Comparison of ENCODE assay signal across 8 cellular contexts in genomic region chr9:1083325-1083913, GRCh38. TPM values are rescaled to one million over a fixed set of nuclear protein-coding genes. Genes with fewer than 3 reads are reported as not detected.
A peak's percentile ranks its signal among the peaks of the same experiment; 100 is the strongest.
DNase-seq lines count a peak whose midpoint lies in the region; ATAC-seq and TF ChIP-seq lines count a peak whose summit lies in the region.

No MANE protein-coding gene starts in this region.

- TF ChIP-seq POLR2A in heart left ventricle (IDR thresholded peaks at IDR 0.05) = no peak

- H3F3A ChIP-seq in GM23338 (replicated peaks; ENCODE audit: low read depth) = no peaks in the 10 kb centered on the region

- H3K4me1 ChIP-seq in GM23338 (ENCODE audit: insufficient read depth) (no peaks in the 10 kb centered on the region), heart left ventricle (no peaks in the 10 kb centered on the region)

- TF ChIP-seq CTCF in GM23338 (conservative IDR thresholded peaks at IDR 0.05; ENCODE audit: low read depth in 2 of 2) (no peak), heart left ventricle (IDR thresholded peaks at IDR 0.05) (no peak)

- H3K27me3 Mint-ChIP-seq in GM23338 (ENCODE audit: insufficient read depth, low read depth, poor library complexity) = peaks cover 4% of the 10 kb centered on the region

- H3K9me3 ChIP-seq in heart left ventricle = no peaks in the 10 kb centered on the region

- H2AFZ ChIP-seq in GM23338 = peak overlapping the region; percentile 64; the same call in 1 of the 2 replicates

- H3K36me3 Mint-ChIP-seq in GM23338 (ENCODE audit: low read depth) = no peaks in the 10 kb centered on the region

- ATAC-seq in GM23338 (peak; percentile 99), heart left ventricle (peak in 2 of 4 donors; percentile 72 to 76), sciatic nerve (peak; percentile 89), GM18861 (IDR thresholded peaks at IDR 0.05; ENCODE audit: unreplicated experiment) (no peak), HG02571 (IDR thresholded peaks at IDR 0.05; ENCODE audit: unreplicated experiment) (no peak)

- no peaks in the 10 kb centered on the region for H3K27me3 ChIP-seq in GM23338 (ENCODE audit: insufficient read depth)
- peaks cover 0 to 12% (median 0%) of the 10 kb centered on the region in 9 donors for H3K27me3 ChIP-seq in heart left ventricle

- H3K79me2 ChIP-seq in GM23338 (replicated peaks; ENCODE audit: insufficient read depth) = no peaks in the 10 kb centered on the region

- intact Hi-C loops in heart left ventricle (cut with DNase I) = loop anchor here in 1 of 10 donors (1.0 kb wide), 1 partner anchor 14 kb away; no protein-coding TSS in a partner anchor
- intact Hi-C loops in sciatic nerve (cut with DNase I) = no loop called here

- H3K4me1 Mint-ChIP-seq in GM23338 = peaks cover 6% of the 10 kb centered on the region; the same call in 2 of the 3 replicates

- DNase-seq in GM23338 (ENCODE audit: low spot score) (peak; percentile 72), NCI-H748 (lab: John Stamatoyannopoulos, UW; ENCODE audit: unreplicated experiment) (peak; percentile 78), heart left ventricle (peak in 4 of 5 donors; percentile 18 to 68 (median 26)), sciatic nerve (ENCODE audit: low spot score) (peak; percentile 64), DMS114 treated with DMSO at 0.1 percent for 48 hours (lab: John Stamatoyannopoulos, UW; ENCODE audit: unreplicated experiment) (no peak)
- DNase-seq in stimulated activated CD4-positive, alpha-beta T cell treated with anti-CD3 and anti-CD28 coated beads, Interleukin-2, amount 100 ng/mL, for 24 hours = no peak

- H4K20me1 ChIP-seq in GM23338 (replicated peaks; ENCODE audit: insufficient read depth) = no peaks in the 10 kb centered on the region

- H3K27ac Mint-ChIP-seq in GM23338 = no peak overlapping the region

- no peaks in the 10 kb centered on the region for H3K9me2 ChIP-seq in GM23338 (ENCODE audit: insufficient read depth)

- H3K4me2 ChIP-seq in GM23338 = peak overlapping the region; percentile 69

- H3K27ac ChIP-seq in GM23338 (ENCODE audit: low read depth) (no peak overlapping the region), heart left ventricle (no peak overlapping the region)

- H3K36me3 ChIP-seq in GM23338 (ENCODE audit: insufficient read depth) (no peaks in the 10 kb centered on the region), heart left ventricle (no peaks in the 10 kb centered on the region)

- H3K9me3 Mint-ChIP-seq in GM23338 = no peaks in the 10 kb centered on the region

- WGBS in heart left ventricle, 4 donors = 12 to 22% (median 14%) methylated on average over 13 of the region's 13 CpGs

- H3K4me3 Mint-ChIP-seq in GM23338 = peak overlapping the region; percentile 65; the same call in 2 of the 3 replicates

- H3K4me3 ChIP-seq in GM23338 (peak overlapping the region; percentile 46), heart left ventricle (peak overlapping the region in 9 of 12 donors; percentile 17 to 49 (median 36))

TF ChIP-seq in GM23338, 12 proteins besides CTCF, POLR2A, EP300 and RAD21:
- TF ChIP-seq STAT1 (IDR thresholded peaks at IDR 0.05; ENCODE audit: unreplicated experiment) = no peak
- no peak for TF ChIP-seq ZNF331 (CRISPR knock-in tag; IDR thresholded peaks at IDR 0.05; ENCODE audit: low read depth)
- TF ChIP-seq NANOG (IDR thresholded peaks at IDR 0.05; ENCODE audit: borderline replicate concordance) = no peak
- TF ChIP-seq, protein P1, sequence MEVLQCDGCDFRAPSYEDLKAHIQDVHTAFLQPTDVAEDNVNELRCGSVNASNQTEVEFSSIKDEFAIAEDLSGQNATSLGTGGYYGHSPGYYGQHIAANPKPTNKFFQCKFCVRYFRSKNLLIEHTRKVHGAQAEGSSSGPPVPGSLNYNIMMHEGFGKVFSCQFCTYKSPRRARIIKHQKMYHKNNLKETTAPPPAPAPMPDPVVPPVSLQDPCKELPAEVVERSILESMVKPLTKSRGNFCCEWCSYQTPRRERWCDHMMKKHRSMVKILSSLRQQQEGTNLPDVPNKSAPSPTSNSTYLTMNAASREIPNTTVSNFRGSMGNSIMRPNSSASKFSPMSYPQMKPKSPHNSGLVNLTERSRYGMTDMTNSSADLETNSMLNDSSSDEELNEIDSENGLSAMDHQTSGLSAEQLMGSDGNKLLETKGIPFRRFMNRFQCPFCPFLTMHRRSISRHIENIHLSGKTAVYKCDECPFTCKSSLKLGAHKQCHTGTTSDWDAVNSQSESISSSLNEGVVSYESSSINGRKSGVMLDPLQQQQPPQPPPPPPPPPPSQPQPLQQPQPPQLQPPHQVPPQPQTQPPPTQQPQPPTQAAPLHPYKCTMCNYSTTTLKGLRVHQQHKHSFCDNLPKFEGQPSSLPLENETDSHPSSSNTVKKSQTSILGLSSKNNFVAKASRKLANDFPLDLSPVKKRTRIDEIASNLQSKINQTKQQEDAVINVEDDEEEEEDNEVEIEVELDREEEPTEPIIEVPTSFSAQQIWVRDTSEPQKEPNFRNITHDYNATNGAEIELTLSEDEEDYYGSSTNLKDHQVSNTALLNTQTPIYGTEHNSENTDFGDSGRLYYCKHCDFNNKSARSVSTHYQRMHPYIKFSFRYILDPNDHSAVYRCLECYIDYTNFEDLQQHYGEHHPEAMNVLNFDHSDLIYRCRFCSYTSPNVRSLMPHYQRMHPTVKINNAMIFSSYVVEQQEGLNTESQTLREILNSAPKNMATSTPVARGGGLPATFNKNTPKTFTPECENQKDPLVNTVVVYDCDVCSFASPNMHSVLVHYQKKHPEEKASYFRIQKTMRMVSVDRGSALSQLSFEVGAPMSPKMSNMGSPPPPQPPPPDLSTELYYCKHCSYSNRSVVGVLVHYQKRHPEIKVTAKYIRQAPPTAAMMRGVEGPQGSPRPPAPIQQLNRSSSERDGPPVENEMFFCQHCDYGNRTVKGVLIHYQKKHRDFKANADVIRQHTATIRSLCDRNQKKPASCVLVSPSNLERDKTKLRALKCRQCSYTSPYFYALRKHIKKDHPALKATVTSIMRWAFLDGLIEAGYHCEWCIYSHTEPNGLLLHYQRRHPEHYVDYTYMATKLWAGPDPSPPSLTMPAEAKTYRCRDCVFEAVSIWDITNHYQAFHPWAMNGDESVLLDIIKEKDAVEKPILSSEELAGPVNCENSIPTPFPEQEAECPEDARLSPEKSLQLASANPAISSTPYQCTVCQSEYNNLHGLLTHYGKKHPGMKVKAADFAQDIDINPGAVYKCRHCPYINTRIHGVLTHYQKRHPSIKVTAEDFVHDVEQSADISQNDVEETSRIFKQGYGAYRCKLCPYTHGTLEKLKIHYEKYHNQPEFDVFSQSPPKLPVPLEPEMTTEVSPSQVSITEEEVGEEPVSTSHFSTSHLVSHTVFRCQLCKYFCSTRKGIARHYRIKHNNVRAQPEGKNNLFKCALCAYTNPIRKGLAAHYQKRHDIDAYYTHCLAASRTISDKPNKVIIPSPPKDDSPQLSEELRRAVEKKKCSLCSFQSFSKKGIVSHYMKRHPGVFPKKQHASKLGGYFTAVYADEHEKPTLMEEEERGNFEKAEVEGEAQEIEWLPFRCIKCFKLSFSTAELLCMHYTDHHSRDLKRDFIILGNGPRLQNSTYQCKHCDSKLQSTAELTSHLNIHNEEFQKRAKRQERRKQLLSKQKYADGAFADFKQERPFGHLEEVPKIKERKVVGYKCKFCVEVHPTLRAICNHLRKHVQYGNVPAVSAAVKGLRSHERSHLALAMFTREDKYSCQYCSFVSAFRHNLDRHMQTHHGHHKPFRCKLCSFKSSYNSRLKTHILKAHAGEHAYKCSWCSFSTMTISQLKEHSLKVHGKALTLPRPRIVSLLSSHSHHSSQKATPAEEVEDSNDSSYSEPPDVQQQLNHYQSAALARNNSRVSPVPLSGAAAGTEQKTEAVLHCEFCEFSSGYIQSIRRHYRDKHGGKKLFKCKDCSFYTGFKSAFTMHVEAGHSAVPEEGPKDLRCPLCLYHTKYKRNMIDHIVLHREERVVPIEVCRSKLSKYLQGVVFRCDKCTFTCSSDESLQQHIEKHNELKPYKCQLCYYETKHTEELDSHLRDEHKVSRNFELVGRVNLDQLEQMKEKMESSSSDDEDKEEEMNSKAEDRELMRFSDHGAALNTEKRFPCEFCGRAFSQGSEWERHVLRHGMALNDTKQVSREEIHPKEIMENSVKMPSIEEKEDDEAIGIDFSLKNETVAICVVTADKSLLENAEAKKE (CRISPR knock-in tag; IDR thresholded peaks at IDR 0.05) = no peak
- TF ChIP-seq JUNB (IDR thresholded peaks at IDR 0.05; ENCODE audit: unreplicated experiment) = no peak
- no peak for TF ChIP-seq EZH2phosphoT487 (IDR thresholded peaks at IDR 0.05; ENCODE audit: unreplicated experiment)
- TF ChIP-seq EZH2 (IDR thresholded peaks at IDR 0.05; ENCODE audit: low read depth, unreplicated experiment) = no peak
- TF ChIP-seq REST (IDR thresholded peaks at IDR 0.05; ENCODE audit: unreplicated experiment) = no peak
TF ChIP-seq in GM23338: peak in this region for 0.

RNA-seq across cellular contexts. Expression of gene DMRT2, which starts 33.3 kb away (rescaled TPM):
- total RNA-seq in GM23338 (2014; rRNA removed; shearing (Covaris generic)) = not detected in 2 replicates
- polyA plus RNA-seq in GM23338 (2016; fragmentation: Nextera tagmentation; extraction: Ambion mirVana) (not detected in 2 replicates), heart left ventricle (under 1 TPM in 1 of 2 donors, not detected in 1; 0.11 TPM)
- total RNA-seq in heart left ventricle (under 1 TPM in 5 of 9 donors, not detected in 4; 0.12 to 0.72 (median 0.33) TPM), sciatic nerve (2.4 TPM)

Comparison
In these comparisons a context has a peak if more than half of its experiments do, and no peak if none do; other contexts are left out.
1. ATAC-seq: peak in GM23338 (single experiment) and sciatic nerve (single experiment); none in GM18861 (single experiment) and HG02571 (single experiment).
2. DNase-seq: peak in GM23338 (single experiment), NCI-H748 (single experiment), heart left ventricle (4 of 5) and sciatic nerve (single experiment); none in DMS114 treated with DMSO at 0.1 percent for 48 hours (single experiment) and stimulated activated CD4-positive, alpha-beta T cell treated with anti-CD3 and anti-CD28 coated beads, Interleukin-2, amount 100 ng/mL, for 24 hours (0 of 2).